In the genomic region with DNA sequence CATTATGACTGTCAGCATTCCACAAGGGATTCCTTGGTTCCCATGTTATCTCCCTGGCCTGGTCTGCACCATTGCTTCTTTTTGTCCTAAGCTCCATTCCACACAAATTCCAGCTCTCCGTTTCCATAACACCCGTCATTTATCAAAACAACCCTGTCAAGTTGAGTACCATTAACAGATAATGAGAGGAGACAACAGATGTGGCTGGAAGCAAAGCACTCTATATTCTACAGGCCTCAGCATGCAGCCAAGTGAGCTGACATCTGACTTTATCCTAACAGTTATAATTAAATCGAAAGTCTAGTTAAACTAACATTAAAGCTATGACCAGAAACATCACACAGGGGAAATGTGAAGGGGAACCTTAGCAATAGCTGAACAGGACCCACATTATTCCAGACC, we compare ENCODE assay signal across 11 cellular contexts.
DNase-seq lines count a peak whose midpoint lies in the region; ATAC-seq and TF ChIP-seq lines count a peak whose summit lies in the region.
"Had no signal": no experiment of that assay in that cellular context is flagged by ENCODE, and none has a peak within 500 bp of the region (broad histone marks: within the 10 kb centered on the region; RNA-seq: fewer than 3 reads in every experiment).

No MANE protein-coding gene starts in this region.

- peaks cover 96% of the 10 kb centered on the region for H3K79me2 ChIP-seq in neural progenitor cell (ENCODE audit: low read depth)

- peaks cover 51% of the 10 kb centered on the region for H3K4me1 Mint-ChIP-seq in chondrocyte (ENCODE audit: low read depth)
- peaks cover 66% of the 10 kb centered on the region for H3K4me1 Mint-ChIP-seq in neural progenitor cell
- peaks cover 23% of the 10 kb centered on the region for H3K4me1 Mint-ChIP-seq in activated CD8-positive, alpha-beta T cell treated with anti-CD3 and anti-CD28 coated beads, Interleukin-2, amount 10 ng/mL, durations not matched to agents 7 days and 5 days (ENCODE audit: low read depth)
- peaks cover 14% of the 10 kb centered on the region for H3K4me1 Mint-ChIP-seq in activated CD8-positive, alpha-beta T cell treated with anti-CD3 and anti-CD28 coated beads for 36 hours (ENCODE audit: low read depth)

- peak overlapping the region; percentile 5 for H3K27ac Mint-ChIP-seq in chondrocyte (ENCODE audit: unreplicated experiment)
- peak overlapping the region; percentile 77 for H3K27ac Mint-ChIP-seq in neural progenitor cell
- H3K27ac Mint-ChIP-seq in activated CD8-positive, alpha-beta T cell treated with anti-CD3 and anti-CD28 coated beads, Interleukin-2, amount 10 ng/mL, durations not matched to agents 7 days and 5 days, result no peak overlapping the region
- no peak overlapping the region for H3K27ac Mint-ChIP-seq in activated CD8-positive, alpha-beta T cell treated with anti-CD3 and anti-CD28 coated beads for 36 hours

- H3K36me3 ChIP-seq in neural progenitor cell, result no peaks in the 10 kb centered on the region

- H3K27me3 Mint-ChIP-seq in chondrocyte (ENCODE audit: low read depth) (no peaks in the 10 kb centered on the region), neural progenitor cell (ENCODE audit: insufficient read depth, low read depth) (no peaks in the 10 kb centered on the region)
- peaks cover 26% of the 10 kb centered on the region for H3K27me3 Mint-ChIP-seq in activated CD8-positive, alpha-beta T cell treated with anti-CD3 and anti-CD28 coated beads, Interleukin-2, amount 10 ng/mL, durations not matched to agents 7 days and 5 days (ENCODE audit: low read depth)
- peaks cover 34% of the 10 kb centered on the region for H3K27me3 Mint-ChIP-seq in activated CD8-positive, alpha-beta T cell treated with anti-CD3 and anti-CD28 coated beads for 36 hours

- DNase-seq in GM03348 (ENCODE audit: low spot score) (peak; percentile 20), NCI-H2171 (lab: John Stamatoyannopoulos, UW) (peak; percentile 89), chondrocyte (ENCODE audit: low spot score) (no peak), neural progenitor cell (ENCODE audit: low spot score) (peak; percentile 36), left colon (no peak)
- DNase-seq in activated CD8-positive, alpha-beta T cell treated with anti-CD3 and anti-CD28 coated beads, Interleukin-2, amount 10 ng/mL, durations not matched to agents 7 days and 5 days, result no peak
- DNase-seq in activated CD8-positive, alpha-beta T cell treated with anti-CD3 and anti-CD28 coated beads for 36 hours, result no peak
- DNase-seq: aorta; Kasumi-1; stimulated activated CD4-positive, alpha-beta T cell treated with anti-CD3 and anti-CD28 coated beads, Interleukin-4, amount 100 ng/mL, for 4 hours had no signal

- peaks cover 33% of the 10 kb centered on the region for H3K4me1 ChIP-seq in neural progenitor cell

- H2AFZ ChIP-seq in neural progenitor cell (replicated peaks), result no peak overlapping the region

- H3K4me3 Mint-ChIP-seq in chondrocyte (ENCODE audit: unreplicated experiment), result no peak overlapping the region
- H3K4me3 Mint-ChIP-seq in neural progenitor cell, result peak overlapping the region; percentile 20
- H3K4me3 Mint-ChIP-seq in activated CD8-positive, alpha-beta T cell treated with anti-CD3 and anti-CD28 coated beads, Interleukin-2, amount 10 ng/mL, durations not matched to agents 7 days and 5 days, result no peak overlapping the region
- no peak overlapping the region for H3K4me3 Mint-ChIP-seq in activated CD8-positive, alpha-beta T cell treated with anti-CD3 and anti-CD28 coated beads for 36 hours

- H3F3A ChIP-seq in neural progenitor cell (ENCODE audit: low read depth), result peaks cover 39% of the 10 kb centered on the region

- H3K36me3 Mint-ChIP-seq in chondrocyte (ENCODE audit: low read depth), result no peaks in the 10 kb centered on the region
- H3K36me3 Mint-ChIP-seq in neural progenitor cell, result peaks cover 12% of the 10 kb centered on the region
- peaks cover 6% of the 10 kb centered on the region for H3K36me3 Mint-ChIP-seq in activated CD8-positive, alpha-beta T cell treated with anti-CD3 and anti-CD28 coated beads, Interleukin-2, amount 10 ng/mL, durations not matched to agents 7 days and 5 days (ENCODE audit: low read depth)
- peaks cover 5% of the 10 kb centered on the region for H3K36me3 Mint-ChIP-seq in activated CD8-positive, alpha-beta T cell treated with anti-CD3 and anti-CD28 coated beads for 36 hours (ENCODE audit: low read depth)

- no peaks in the 10 kb centered on the region for H3K9me3 ChIP-seq in neural progenitor cell (ENCODE audit: low read depth)

- no peak overlapping the region for H3K27ac ChIP-seq in neural progenitor cell

- H3K4me3 ChIP-seq in neural progenitor cell, result no peak overlapping the region

- H3K9me3 Mint-ChIP-seq in chondrocyte (ENCODE audit: low read depth), result no peaks in the 10 kb centered on the region
- no peaks in the 10 kb centered on the region for H3K9me3 Mint-ChIP-seq in neural progenitor cell
- no peaks in the 10 kb centered on the region for H3K9me3 Mint-ChIP-seq in activated CD8-positive, alpha-beta T cell treated with anti-CD3 and anti-CD28 coated beads, Interleukin-2, amount 10 ng/mL, durations not matched to agents 7 days and 5 days (ENCODE audit: insufficient read depth)
- H3K9me3 Mint-ChIP-seq in activated CD8-positive, alpha-beta T cell treated with anti-CD3 and anti-CD28 coated beads for 36 hours, result peaks cover 2% of the 10 kb centered on the region

- peaks cover 61% of the 10 kb centered on the region for H4K20me1 ChIP-seq in neural progenitor cell (ENCODE audit: low read depth)

- no peak overlapping the region for H3K4me2 ChIP-seq in neural progenitor cell

- H3K9ac ChIP-seq in neural progenitor cell, result no peak overlapping the region

- intact Hi-C loops in left colon (cut with DNase I, micrococcal nuclease), result no loop called here
- intact Hi-C loops in activated CD8-positive, alpha-beta T cell treated with anti-CD3 and anti-CD28 coated beads for 36 hours (cut with micrococcal nuclease), result no loop called here

- POLR2A ChIA-PET in activated CD8-positive, alpha-beta T cell treated with anti-CD3 and anti-CD28 coated beads, Interleukin-2, amount 10 ng/mL, durations not matched to agents 7 days and 5 days (lab: Charles Lee), result no interaction called here
- POLR2A ChIA-PET in activated CD8-positive, alpha-beta T cell treated with anti-CD3 and anti-CD28 coated beads for 36 hours (lab: Charles Lee), result no interaction called here

- no peak for TF ChIP-seq CTCF in chondrocyte (IDR thresholded peaks at IDR 0.05)
- TF ChIP-seq CTCF in neural progenitor cell (IDR thresholded peaks at IDR 0.05), result no peak
- no peak for TF ChIP-seq CTCF in activated CD8-positive, alpha-beta T cell treated with anti-CD3 and anti-CD28 coated beads for 36 hours (IDR thresholded peaks at IDR 0.05)

- CTCF ChIA-PET in activated CD8-positive, alpha-beta T cell treated with anti-CD3 and anti-CD28 coated beads, Interleukin-2, amount 10 ng/mL, durations not matched to agents 7 days and 5 days (lab: Charles Lee), result interaction anchor here (1.0 to 3.2 kb wide), 4 partner anchors 20 to 145 kb away, joined by 4 to 11 read pairs (median 4); no protein-coding TSS in a partner anchor
- CTCF ChIA-PET in activated CD8-positive, alpha-beta T cell treated with anti-CD3 and anti-CD28 coated beads for 36 hours (lab: Charles Lee), result interaction anchor here (0.8 to 1.9 kb wide), 3 partner anchors 16 to 142 kb away, joined by 3 to 11 read pairs (median 4); no protein-coding TSS in a partner anchor

- no peaks in the 10 kb centered on the region for H3K27me3 ChIP-seq in neural progenitor cell

- ATAC-seq in left colon (no peak), GM21529 (IDR thresholded peaks at IDR 0.05; ENCODE audit: unreplicated experiment) (no peak)
- ATAC-seq in activated CD8-positive, alpha-beta T cell treated with anti-CD3 and anti-CD28 coated beads, Interleukin-2, amount 10 ng/mL, durations not matched to agents 7 days and 5 days, result no peak
- no peak for ATAC-seq in activated CD8-positive, alpha-beta T cell treated with anti-CD3 and anti-CD28 coated beads for 36 hours

Comparison
In these comparisons a context has a peak if more than half of its experiments do, and no peak if none do; other contexts are left out.
1. DNase-seq: peak in GM03348 (single experiment), NCI-H2171 (single experiment) and neural progenitor cell (single experiment); none in chondrocyte (single experiment), left colon (0 of 2), activated CD8-positive, alpha-beta T cell treated with anti-CD3 and anti-CD28 coated beads, Interleukin-2, amount 10 ng/mL, durations not matched to agents 7 days and 5 days (single experiment) and activated CD8-positive, alpha-beta T cell treated with anti-CD3 and anti-CD28 coated beads for 36 hours (single experiment).
2. H3K27ac Mint-ChIP-seq: peak in chondrocyte (single experiment) and neural progenitor cell (single experiment); none in activated CD8-positive, alpha-beta T cell treated with anti-CD3 and anti-CD28 coated beads, Interleukin-2, amount 10 ng/mL, durations not matched to agents 7 days and 5 days (single experiment) and activated CD8-positive, alpha-beta T cell treated with anti-CD3 and anti-CD28 coated beads for 36 hours (single experiment).